In the genomic region with DNA sequence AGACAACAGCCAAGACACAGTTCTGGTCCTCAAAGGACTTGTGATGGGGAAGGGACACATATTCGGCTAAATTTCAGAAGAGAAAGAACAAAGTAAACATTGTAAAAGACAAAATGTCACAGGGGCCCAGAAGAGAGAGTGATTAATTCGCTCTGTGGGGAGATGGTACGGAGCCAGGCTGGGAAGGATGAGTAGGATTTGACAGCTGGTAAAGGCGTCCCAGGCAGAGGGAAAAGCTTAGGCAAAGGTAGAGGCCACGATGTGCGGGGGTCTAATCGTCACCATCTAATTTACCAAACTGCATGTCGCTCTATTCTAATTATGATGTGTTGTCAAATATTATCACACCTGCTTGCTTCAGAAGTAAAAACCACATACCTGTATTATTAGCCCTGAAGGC, we compare ENCODE assay signal across 1 cellular context.
TF ChIP-seq lines count a peak whose summit lies in the region.

No MANE protein-coding gene starts in this region.

TF ChIP-seq in H1, 55 proteins besides CTCF, POLR2A, EP300 and RAD21:
- TF ChIP-seq HDAC2 (IDR thresholded peaks at IDR 0.05; ENCODE audit: borderline replicate concordance in 1 of 2, low read depth in 2 of 2, low read length in 2 of 2) (no peak), SAP30 (IDR thresholded peaks at IDR 0.05; ENCODE audit: insufficient read depth, insufficient replicate concordance, low read length) (no peak)
